Comparison of ENCODE assay signal across 1 cellular context in genomic region chr2:231038483-231039293, GRCh38.
TF ChIP-seq lines count a peak whose summit lies in the region.

No MANE protein-coding gene starts in this region.

TF ChIP-seq in H1, 55 proteins besides CTCF, POLR2A, EP300 and RAD21:
- peak; percentile 9 for TF ChIP-seq EZH2 (IDR thresholded peaks at IDR 0.05; ENCODE audit: low read depth, low read length, severe bottlenecking)
- TF ChIP-seq TBP (IDR thresholded peaks at IDR 0.05; ENCODE audit: low read depth, low read length), result no peak
